8 cellular contexts compared by ENCODE assay signal in genomic region chr17:16352838-16353701, GRCh38. TPM values are rescaled to one million over a fixed set of nuclear protein-coding genes. Genes with fewer than 3 reads are reported as not detected.
DNase-seq lines count a peak whose midpoint lies in the region; ATAC-seq, FAIRE-seq and TF ChIP-seq lines count a peak whose summit lies in the region.

Gene CENPV (minus strand): TSS chr17:16353469. CDS start chr17:16353436, 33 bp downstream.

- H3K79me2 ChIP-seq in Loucy (ENCODE audit: insufficient read depth, low read length) = peaks cover 49% of the 10 kb centered on the region

- H3K4me2 ChIP-seq in Loucy (ENCODE audit: low read depth, low read length, poor library complexity, severe bottlenecking) = peak within 1 kb of the TSS; percentile 90

- H3K4me1 ChIP-seq in Loucy (ENCODE audit: insufficient read depth, low read length, poor library complexity, severe bottlenecking) = peaks cover 23% of the 10 kb centered on the region
- no peaks in the 10 kb centered on the region for H3K4me1 ChIP-seq in small intestine (ENCODE audit: control insufficient read depth in 2 of 2, insufficient read depth in 1 of 2, low read depth in 1 of 2, low read length in 1 of 2)

- no peaks in the 10 kb centered on the region for H3K9me3 Mint-ChIP-seq in T-helper 2 cell treated with Interferon-gamma antibody and Interleukin-4, amounts not matched to agents 5 μg/mL and 100 μg/mL, for 36 hours

- H3K9me3 ChIP-seq in Loucy (ENCODE audit: insufficient read depth, low read depth, low read length) = no peaks in the 10 kb centered on the region
- peaks cover 2% of the 10 kb centered on the region for H3K9me3 ChIP-seq in small intestine (ENCODE audit: control insufficient read depth, low read depth)

- H3K27ac Mint-ChIP-seq in T-helper 2 cell treated with Interferon-gamma antibody and Interleukin-4, amounts not matched to agents 5 μg/mL and 100 μg/mL, for 36 hours = peak within 1 kb of the TSS; percentile 36

- peak within 1 kb of the TSS; percentile 89 for H2AFZ ChIP-seq in Loucy (ENCODE audit: low read length)

- H3K36me3 ChIP-seq in Loucy (ENCODE audit: insufficient read depth, low read length) (peaks cover 11% of the 10 kb centered on the region), small intestine (ENCODE audit: control insufficient read depth in 2 of 2, insufficient read depth in 2 of 2, low read length in 2 of 2) (peaks cover 2 to 8% of the 10 kb centered on the region in 2 donors)

- peaks cover 28% of the 10 kb centered on the region for H4K20me1 ChIP-seq in Loucy (ENCODE audit: insufficient read depth, low read length, poor library complexity, severe bottlenecking)

- peak within 1 kb of the TSS; percentile 78 to 79 for H3K27ac ChIP-seq in small intestine (ENCODE audit: low read depth in 1 of 2, low read length in 1 of 2)

- TF ChIP-seq CTCF in Loucy (conservative IDR thresholded peaks at IDR 0.05; ENCODE audit: low read length) = no peak; the same call in 1 of the 2 replicates
- no peak for TF ChIP-seq CTCF in astrocyte of the cerebellum (IDR thresholded peaks at IDR 0.05; ENCODE audit: low read depth, low read length, missing control alignments)

- H3K4me3 Mint-ChIP-seq in T-helper 2 cell treated with Interferon-gamma antibody and Interleukin-4, amounts not matched to agents 5 μg/mL and 100 μg/mL, for 36 hours = peak within 1 kb of the TSS; percentile 90

- no peak for FAIRE-seq in small intestine (lab: Jason Lieb, UNC)

- H3F3A ChIP-seq in Loucy (ENCODE audit: low read depth) = no peaks in the 10 kb centered on the region

- WGBS in small intestine, 3 donors = 0 to 1% (median 0%) methylated on average over 47 to 121 of the region's 121 CpGs

- peaks cover 3% of the 10 kb centered on the region for H3K36me3 Mint-ChIP-seq in T-helper 2 cell treated with Interferon-gamma antibody and Interleukin-4, amounts not matched to agents 5 μg/mL and 100 μg/mL, for 36 hours (ENCODE audit: low read depth)

- H3K4me3 ChIP-seq in Loucy (ENCODE audit: low read length, poor library complexity, severe bottlenecking) = peak within 1 kb of the TSS; percentile 84
- peak within 1 kb of the TSS; percentile 53 for H3K4me3 ChIP-seq in astrocyte of the cerebellum (ENCODE audit: low read depth, low read length)
- H3K4me3 ChIP-seq in iPS-11a (ENCODE audit: low read depth, low read length) = peak within 1 kb of the TSS; percentile 66
- peak within 1 kb of the TSS; percentile 80 to 94 for H3K4me3 ChIP-seq in small intestine (ENCODE audit: low read depth in 1 of 2, low read length in 2 of 2)

- in situ Hi-C loops in astrocyte of the cerebellum (cut with HindIII; ENCODE audit: low sequenced_read_pairs) = loop anchor here (5.0 kb wide), 1 partner anchor 66 kb away; no protein-coding TSS in a partner anchor

- peak within 1 kb of the TSS; percentile 80 for H3K9ac ChIP-seq in Loucy (ENCODE audit: low read depth, low read length, poor library complexity, severe bottlenecking)

- peaks cover 17% of the 10 kb centered on the region for H3K4me1 Mint-ChIP-seq in T-helper 2 cell treated with Interferon-gamma antibody and Interleukin-4, amounts not matched to agents 5 μg/mL and 100 μg/mL, for 36 hours (ENCODE audit: low read depth)

- H3K9me2 ChIP-seq in Loucy (replicated peaks; ENCODE audit: low read depth, low read length) = no peaks in the 10 kb centered on the region

- DNase-seq in DMS79 treated with DMSO at 0.1 percent for 48 hours (lab: John Stamatoyannopoulos, UW) = peak; percentile 5
- peak; percentile 62 for DNase-seq in T-helper 2 cell treated with Interferon-gamma antibody and Interleukin-4, amounts not matched to agents 5 μg/mL and 100 μg/mL, for 36 hours (ENCODE audit: low spot score)
- no peak for DNase-seq in astrocyte of the cerebellum (ENCODE audit: low read depth)
- DNase-seq in small intestine = peak; percentile 59
- no peak for DNase-seq in inferior parietal cortex (ENCODE audit: extremely low spot score)

- H3K27me3 ChIP-seq in Loucy (ENCODE audit: insufficient read depth, low read length, poor library complexity, severe bottlenecking) (no peaks in the 10 kb centered on the region), small intestine (ENCODE audit: control insufficient read depth in 2 of 2, insufficient read depth in 2 of 2, low read length in 2 of 2) (no peaks in the 10 kb centered on the region)

- peak; percentile 73 for ATAC-seq in GM21529 (IDR thresholded peaks at IDR 0.05; ENCODE audit: unreplicated experiment)

- H3K27me3 Mint-ChIP-seq in T-helper 2 cell treated with Interferon-gamma antibody and Interleukin-4, amounts not matched to agents 5 μg/mL and 100 μg/mL, for 36 hours (ENCODE audit: low read depth) = peaks cover 16% of the 10 kb centered on the region

RNA-seq across cellular contexts. Expression of gene CENPV, which starts in this region (rescaled TPM):
- 100 to 1,000 TPM; 115 to 185 (median 163) TPM for polyA plus RNA-seq in small intestine

Comparison
In these comparisons a context has a peak if more than half of its experiments do, and no peak if none do; other contexts are left out.
1. DNase-seq: peak in DMS79 treated with DMSO at 0.1 percent for 48 hours (single experiment), T-helper 2 cell treated with Interferon-gamma antibody and Interleukin-4, amounts not matched to agents 5 μg/mL and 100 μg/mL, for 36 hours (single experiment) and small intestine (single experiment); none in astrocyte of the cerebellum (single experiment) and inferior parietal cortex (single experiment).
2. Peak in every context shown above with its lines, with median percentiles within 50 percentile points of each other: H3K4me3 ChIP-seq.